ENCODE assay signal across 8 cellular contexts in genomic region chr1:113074237-113074636, GRCh38. TPM values are rescaled to one million over a fixed set of nuclear protein-coding genes. Genes with fewer than 3 reads are reported as not detected.
DNase-seq lines count a peak whose midpoint lies in the region; ATAC-seq and TF ChIP-seq lines count a peak whose summit lies in the region.

No MANE protein-coding gene starts in this region.

- H3K36me3 ChIP-seq in skeletal muscle satellite cell (ENCODE audit: insufficient read depth, low read length), result peaks cover 7% of the 10 kb centered on the region

- CTCF ChIA-PET in HEK293T (lab: Yijun Ruan, JAX), result interaction anchor here (2.1 to 2.4 kb wide), 2 partner anchors 16 to 20 kb away, joined by 7 to 44 read pairs; no protein-coding TSS in a partner anchor

- POLR2A ChIA-PET in HEK293T (lab: Yijun Ruan, JAX), result interaction anchor here (0.8 to 1.3 kb wide), 2 partner anchors 15 to 316 kb away, joined by 3 to 5 read pairs; partner anchors contain the start of gene MAGI3

- H3K4me3 ChIP-seq in GM12875 (ENCODE audit: low read depth, low read length) (peak overlapping the region; percentile 80), fibroblast of pulmonary artery (replicated peaks; ENCODE audit: low read depth, low read length) (peak overlapping the region; percentile 96), skeletal muscle satellite cell (ENCODE audit: low read length) (peak overlapping the region; percentile 92)

- no peak for ATAC-seq in GM21529 (IDR thresholded peaks at IDR 0.05; ENCODE audit: unreplicated experiment)

- H3K9me3 ChIP-seq in skeletal muscle satellite cell (replicated peaks; ENCODE audit: low read length), result no peaks in the 10 kb centered on the region

- TF ChIP-seq CTCF in GM12875 (IDR thresholded peaks at IDR 0.05; ENCODE audit: borderline replicate concordance, insufficient read depth, low read depth, low read length) (no peak), fibroblast of pulmonary artery (IDR thresholded peaks at IDR 0.05; ENCODE audit: low read length, missing control alignments) (no peak)

- peaks cover 9% of the 10 kb centered on the region for H3K4me1 ChIP-seq in skeletal muscle satellite cell (ENCODE audit: control insufficient read depth, insufficient read depth, low read length)

- H3K27me3 ChIP-seq in skeletal muscle satellite cell (ENCODE audit: control insufficient read depth, insufficient read depth, low read length), result no peaks in the 10 kb centered on the region

- H3K9ac ChIP-seq in skeletal muscle satellite cell (ENCODE audit: low read depth, low read length), result peak overlapping the region; percentile 88

- DNase-seq in RKO (ENCODE audit: low spot score) (peak; percentile 12), fibroblast of pulmonary artery (ENCODE audit: low read depth) (peak; percentile 20), activated gamma-delta T cell treated with Interleukin-2 at 50 U/mL for 16 hours (no peak), HEK293T (ENCODE audit: extremely low spot score) (no peak), AML-193 (lab: John Stamatoyannopoulos, UW) (no peak)

- H3K4me2 ChIP-seq in skeletal muscle satellite cell (ENCODE audit: low read length), result peak overlapping the region; percentile 86

TF ChIP-seq in HEK293T, 16 proteins besides CTCF, POLR2A, EP300 and RAD21:
- no peak for TF ChIP-seq ZNF384 (IDR thresholded peaks at IDR 0.05)
- TF ChIP-seq FOXA1 (IDR thresholded peaks at IDR 0.05), result no peak
- TF ChIP-seq BHLHE40 (IDR thresholded peaks at IDR 0.05; ENCODE audit: borderline replicate concordance), result no peak
- TF ChIP-seq FOXM1 (IDR thresholded peaks at IDR 0.05; ENCODE audit: borderline replicate concordance), result no peak
- no peak for TF ChIP-seq LEF1 (IDR thresholded peaks at IDR 0.05; ENCODE audit: borderline replicate concordance)
- TF ChIP-seq L3MBTL2 (conservative IDR thresholded peaks at IDR 0.05), result no peak
- TF ChIP-seq, protein P1, sequence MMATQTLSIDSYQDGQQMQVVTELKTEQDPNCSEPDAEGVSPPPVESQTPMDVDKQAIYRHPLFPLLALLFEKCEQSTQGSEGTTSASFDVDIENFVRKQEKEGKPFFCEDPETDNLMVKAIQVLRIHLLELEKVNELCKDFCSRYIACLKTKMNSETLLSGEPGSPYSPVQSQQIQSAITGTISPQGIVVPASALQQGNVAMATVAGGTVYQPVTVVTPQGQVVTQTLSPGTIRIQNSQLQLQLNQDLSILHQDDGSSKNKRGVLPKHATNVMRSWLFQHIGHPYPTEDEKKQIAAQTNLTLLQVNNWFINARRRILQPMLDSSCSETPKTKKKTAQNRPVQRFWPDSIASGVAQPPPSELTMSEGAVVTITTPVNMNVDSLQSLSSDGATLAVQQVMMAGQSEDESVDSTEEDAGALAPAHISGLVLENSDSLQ (IDR thresholded peaks at IDR 0.05), result no peak
- no peak for TF ChIP-seq NFRKB (IDR thresholded peaks at IDR 0.05)
- no peak for TF ChIP-seq ELF4 (IDR thresholded peaks at IDR 0.05)
- no peak for TF ChIP-seq HDGF (IDR thresholded peaks at IDR 0.05; ENCODE audit: borderline replicate concordance)
- TF ChIP-seq CTBP1 (IDR thresholded peaks at IDR 0.05; ENCODE audit: borderline replicate concordance), result no peak
- TF ChIP-seq TARDBP (IDR thresholded peaks at IDR 0.05), result no peak
- no peak for TF ChIP-seq SP1 (IDR thresholded peaks at IDR 0.05)
- TF ChIP-seq SUZ12 (IDR thresholded peaks at IDR 0.05), result no peak
- TF ChIP-seq FOXK2 (IDR thresholded peaks at IDR 0.05), result no peak
- no peak for TF ChIP-seq ARNT (IDR thresholded peaks at IDR 0.05)

RNA-seq across cellular contexts. Expression of gene LRIG2, which starts 1.2 kb away (rescaled TPM):
- 7.9 and 17.2 TPM in 2 replicates for total RNA-seq in skeletal muscle satellite cell (2012; rRNA removed)

Comparison
In these comparisons a context has a peak if more than half of its experiments do, and no peak if none do; other contexts are left out.
1. DNase-seq: peak in RKO (single experiment) and fibroblast of pulmonary artery (single experiment); none in activated gamma-delta T cell treated with Interleukin-2 at 50 U/mL for 16 hours (single experiment), HEK293T (single experiment) and AML-193 (0 of 2).
2. Peak in every context shown above with its lines, with median percentiles within 50 percentile points of each other: H3K4me3 ChIP-seq.